ENCODE assay signal across 1 cellular context in genomic region chr4:74202062-74202586, GRCh38.
TF ChIP-seq lines count a peak whose summit lies in the region.

No MANE protein-coding gene starts in this region.

TF ChIP-seq in HepG2, 621 proteins besides CTCF, POLR2A, EP300 and RAD21 (continued from another document and continues in another):
- TF ChIP-seq, protein P1, sequence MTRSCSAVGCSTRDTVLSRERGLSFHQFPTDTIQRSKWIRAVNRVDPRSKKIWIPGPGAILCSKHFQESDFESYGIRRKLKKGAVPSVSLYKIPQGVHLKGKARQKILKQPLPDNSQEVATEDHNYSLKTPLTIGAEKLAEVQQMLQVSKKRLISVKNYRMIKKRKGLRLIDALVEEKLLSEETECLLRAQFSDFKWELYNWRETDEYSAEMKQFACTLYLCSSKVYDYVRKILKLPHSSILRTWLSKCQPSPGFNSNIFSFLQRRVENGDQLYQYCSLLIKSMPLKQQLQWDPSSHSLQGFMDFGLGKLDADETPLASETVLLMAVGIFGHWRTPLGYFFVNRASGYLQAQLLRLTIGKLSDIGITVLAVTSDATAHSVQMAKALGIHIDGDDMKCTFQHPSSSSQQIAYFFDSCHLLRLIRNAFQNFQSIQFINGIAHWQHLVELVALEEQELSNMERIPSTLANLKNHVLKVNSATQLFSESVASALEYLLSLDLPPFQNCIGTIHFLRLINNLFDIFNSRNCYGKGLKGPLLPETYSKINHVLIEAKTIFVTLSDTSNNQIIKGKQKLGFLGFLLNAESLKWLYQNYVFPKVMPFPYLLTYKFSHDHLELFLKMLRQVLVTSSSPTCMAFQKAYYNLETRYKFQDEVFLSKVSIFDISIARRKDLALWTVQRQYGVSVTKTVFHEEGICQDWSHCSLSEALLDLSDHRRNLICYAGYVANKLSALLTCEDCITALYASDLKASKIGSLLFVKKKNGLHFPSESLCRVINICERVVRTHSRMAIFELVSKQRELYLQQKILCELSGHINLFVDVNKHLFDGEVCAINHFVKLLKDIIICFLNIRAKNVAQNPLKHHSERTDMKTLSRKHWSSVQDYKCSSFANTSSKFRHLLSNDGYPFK (CRISPR knock-in tag; IDR thresholded peaks at IDR 0.05; ENCODE audit: borderline replicate concordance) = no peak
- TF ChIP-seq NFIB (CRISPR knock-in tag; IDR thresholded peaks at IDR 0.05; ENCODE audit: borderline replicate concordance) = no peak
- peak; percentile 43; the same call in 1 of the 2 replicates for TF ChIP-seq SPEN (CRISPR knock-in tag; IDR thresholded peaks at IDR 0.05; ENCODE audit: low read depth)
- no peak for TF ChIP-seq ZC3H13 (CRISPR knock-in tag; IDR thresholded peaks at IDR 0.05)
- no peak for TF ChIP-seq ZNF292 (CRISPR knock-in tag; IDR thresholded peaks at IDR 0.05; ENCODE audit: borderline replicate concordance, low read depth)
- TF ChIP-seq, protein P2, sequence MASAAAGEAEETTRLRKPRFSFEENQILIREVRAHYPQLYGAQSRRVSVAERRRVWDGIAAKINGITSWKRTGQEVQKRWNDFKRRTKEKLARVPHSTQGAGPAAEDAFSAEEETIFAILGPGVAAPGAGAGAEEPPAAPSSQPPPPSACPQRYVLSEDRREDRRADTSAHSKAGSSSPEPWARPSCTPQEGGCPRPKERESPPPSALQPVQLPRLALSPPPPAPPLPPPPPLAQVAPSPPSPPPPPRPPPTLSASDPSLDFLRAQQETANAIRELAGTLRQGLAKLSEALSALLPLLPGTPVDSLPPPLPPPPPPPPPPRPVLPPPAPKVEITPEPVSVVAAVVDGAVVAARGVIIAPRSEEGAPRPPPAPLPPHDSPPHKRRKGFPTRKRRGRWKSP (CRISPR knock-in tag; IDR thresholded peaks at IDR 0.05) = peak; percentile 54; the same call in 1 of the 2 replicates
- no peak for TF ChIP-seq SIN3B (IDR thresholded peaks at IDR 0.05; ENCODE audit: low read length)
- no peak; the same call in 1 of the 2 replicates for TF ChIP-seq CHD4 (IDR thresholded peaks at IDR 0.05; ENCODE audit: borderline replicate concordance, low read length)
- TF ChIP-seq ZNF441 (CRISPR knock-in tag; IDR thresholded peaks at IDR 0.05; ENCODE audit: borderline replicate concordance) = no peak
- TF ChIP-seq, protein P3, sequence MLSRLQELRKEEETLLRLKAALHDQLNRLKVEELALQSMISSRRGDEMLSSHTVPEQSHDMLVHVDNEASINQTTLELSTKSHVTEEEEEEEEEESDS (CRISPR knock-in tag; IDR thresholded peaks at IDR 0.05; ENCODE audit: borderline replicate concordance) = no peak
- TF ChIP-seq, protein P4, sequence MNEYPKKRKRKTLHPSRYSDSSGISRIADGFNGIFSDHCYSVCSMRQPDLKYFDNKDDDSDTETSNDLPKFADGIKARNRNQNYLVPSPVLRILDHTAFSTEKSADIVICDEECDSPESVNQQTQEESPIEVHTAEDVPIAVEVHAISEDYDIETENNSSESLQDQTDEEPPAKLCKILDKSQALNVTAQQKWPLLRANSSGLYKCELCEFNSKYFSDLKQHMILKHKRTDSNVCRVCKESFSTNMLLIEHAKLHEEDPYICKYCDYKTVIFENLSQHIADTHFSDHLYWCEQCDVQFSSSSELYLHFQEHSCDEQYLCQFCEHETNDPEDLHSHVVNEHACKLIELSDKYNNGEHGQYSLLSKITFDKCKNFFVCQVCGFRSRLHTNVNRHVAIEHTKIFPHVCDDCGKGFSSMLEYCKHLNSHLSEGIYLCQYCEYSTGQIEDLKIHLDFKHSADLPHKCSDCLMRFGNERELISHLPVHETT (CRISPR knock-in tag; conservative IDR thresholded peaks at IDR 0.05) = peak; percentile 52; the same call in 1 of the 2 replicates
- TF ChIP-seq, protein P5, sequence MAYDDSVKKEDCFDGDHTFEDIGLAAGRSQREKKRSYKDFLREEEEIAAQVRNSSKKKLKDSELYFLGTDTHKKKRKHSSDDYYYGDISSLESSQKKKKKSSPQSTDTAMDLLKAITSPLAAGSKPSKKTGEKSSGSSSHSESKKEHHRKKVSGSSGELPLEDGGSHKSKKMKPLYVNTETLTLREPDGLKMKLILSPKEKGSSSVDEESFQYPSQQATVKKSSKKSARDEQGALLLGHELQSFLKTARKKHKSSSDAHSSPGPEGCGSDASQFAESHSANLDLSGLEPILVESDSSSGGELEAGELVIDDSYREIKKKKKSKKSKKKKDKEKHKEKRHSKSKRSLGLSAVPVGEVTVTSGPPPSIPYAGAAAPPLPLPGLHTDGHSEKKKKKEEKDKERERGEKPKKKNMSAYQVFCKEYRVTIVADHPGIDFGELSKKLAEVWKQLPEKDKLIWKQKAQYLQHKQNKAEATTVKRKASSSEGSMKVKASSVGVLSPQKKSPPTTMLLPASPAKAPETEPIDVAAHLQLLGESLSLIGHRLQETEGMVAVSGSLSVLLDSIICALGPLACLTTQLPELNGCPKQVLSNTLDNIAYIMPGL (CRISPR knock-in tag; IDR thresholded peaks at IDR 0.05; ENCODE audit: borderline replicate concordance in 1 of 2, low read depth in 1 of 2) = 0 out of 4 replicates have a peak, but pooled peaks of 1 of the 2 experiments have one; percentile 76
- TF ChIP-seq NFKB2 (CRISPR knock-in tag; IDR thresholded peaks at IDR 0.05; ENCODE audit: borderline replicate concordance) = no peak
- TF ChIP-seq ZNF253 (CRISPR knock-in tag; IDR thresholded peaks at IDR 0.05; ENCODE audit: borderline replicate concordance) = no peak
- TF ChIP-seq RBM22 (optimal IDR thresholded peaks at IDR 0.05; ENCODE audit: low read length) = no peak
- TF ChIP-seq FOXP1 (IDR thresholded peaks at IDR 0.05) = peak; percentile 98
- TF ChIP-seq FOXP1 (CRISPR knock-in tag; IDR thresholded peaks at IDR 0.05) = peak; percentile 99
- TF ChIP-seq, protein P6, sequence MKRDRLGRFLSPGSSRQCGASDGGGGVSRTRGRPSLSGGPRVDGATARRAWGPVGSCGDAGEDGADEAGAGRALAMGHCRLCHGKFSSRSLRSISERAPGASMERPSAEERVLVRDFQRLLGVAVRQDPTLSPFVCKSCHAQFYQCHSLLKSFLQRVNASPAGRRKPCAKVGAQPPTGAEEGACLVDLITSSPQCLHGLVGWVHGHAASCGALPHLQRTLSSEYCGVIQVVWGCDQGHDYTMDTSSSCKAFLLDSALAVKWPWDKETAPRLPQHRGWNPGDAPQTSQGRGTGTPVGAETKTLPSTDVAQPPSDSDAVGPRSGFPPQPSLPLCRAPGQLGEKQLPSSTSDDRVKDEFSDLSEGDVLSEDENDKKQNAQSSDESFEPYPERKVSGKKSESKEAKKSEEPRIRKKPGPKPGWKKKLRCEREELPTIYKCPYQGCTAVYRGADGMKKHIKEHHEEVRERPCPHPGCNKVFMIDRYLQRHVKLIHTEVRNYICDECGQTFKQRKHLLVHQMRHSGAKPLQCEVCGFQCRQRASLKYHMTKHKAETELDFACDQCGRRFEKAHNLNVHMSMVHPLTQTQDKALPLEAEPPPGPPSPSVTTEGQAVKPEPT (CRISPR knock-in tag; IDR thresholded peaks at IDR 0.05; ENCODE audit: low read depth) = no peak
- TF ChIP-seq HOXA3 (CRISPR knock-in tag; IDR thresholded peaks at IDR 0.05) = no peak
- peak; percentile 72; the same call in 1 of the 2 replicates for TF ChIP-seq SALL1 (CRISPR knock-in tag; IDR thresholded peaks at IDR 0.05)
- TF ChIP-seq ZNF7 (CRISPR knock-in tag; IDR thresholded peaks at IDR 0.05) = peak; percentile 46; the same call in 1 of the 2 replicates
- TF ChIP-seq ZSCAN21 (CRISPR knock-in tag; IDR thresholded peaks at IDR 0.05; ENCODE audit: borderline replicate concordance) = 0 out of 2 replicates have a peak, but pooled peaks have one; percentile 57
- TF ChIP-seq NPAS2 (CRISPR knock-in tag; IDR thresholded peaks at IDR 0.05; ENCODE audit: borderline replicate concordance) = no peak
- no peak for TF ChIP-seq ZNF333 (CRISPR knock-in tag; IDR thresholded peaks at IDR 0.05; ENCODE audit: borderline replicate concordance)
- TF ChIP-seq PPARG (CRISPR knock-in tag; conservative IDR thresholded peaks at IDR 0.05) = peak; percentile 84
- no peak for TF ChIP-seq KLF12 (CRISPR knock-in tag; IDR thresholded peaks at IDR 0.05; ENCODE audit: borderline replicate concordance)
- no peak for TF ChIP-seq ZNF567 (CRISPR knock-in tag; IDR thresholded peaks at IDR 0.05; ENCODE audit: borderline replicate concordance)
- TF ChIP-seq IKZF1 (IDR thresholded peaks at IDR 0.05) = no peak
- no peak for TF ChIP-seq ZFP36L2 (CRISPR knock-in tag; IDR thresholded peaks at IDR 0.05)
- TF ChIP-seq FOXO1 (CRISPR knock-in tag; IDR thresholded peaks at IDR 0.05) = peak; percentile 95
- TF ChIP-seq ZBTB46 (CRISPR knock-in tag; IDR thresholded peaks at IDR 0.05; ENCODE audit: borderline replicate concordance) = no peak
- TF ChIP-seq MLLT10 (CRISPR knock-in tag; IDR thresholded peaks at IDR 0.05) = no peak
- 0 out of 2 replicates have a peak, but pooled peaks have one; percentile 56 for TF ChIP-seq KLF9 (CRISPR knock-in tag; IDR thresholded peaks at IDR 0.05; ENCODE audit: low read depth)
- TF ChIP-seq HNRNPLL (IDR thresholded peaks at IDR 0.05; ENCODE audit: low read depth, low read length, poor library complexity, severe bottlenecking) = no peak
- no peak for TF ChIP-seq ZC3H4 (CRISPR knock-in tag; IDR thresholded peaks at IDR 0.05; ENCODE audit: borderline replicate concordance)
- TF ChIP-seq, protein P7, sequence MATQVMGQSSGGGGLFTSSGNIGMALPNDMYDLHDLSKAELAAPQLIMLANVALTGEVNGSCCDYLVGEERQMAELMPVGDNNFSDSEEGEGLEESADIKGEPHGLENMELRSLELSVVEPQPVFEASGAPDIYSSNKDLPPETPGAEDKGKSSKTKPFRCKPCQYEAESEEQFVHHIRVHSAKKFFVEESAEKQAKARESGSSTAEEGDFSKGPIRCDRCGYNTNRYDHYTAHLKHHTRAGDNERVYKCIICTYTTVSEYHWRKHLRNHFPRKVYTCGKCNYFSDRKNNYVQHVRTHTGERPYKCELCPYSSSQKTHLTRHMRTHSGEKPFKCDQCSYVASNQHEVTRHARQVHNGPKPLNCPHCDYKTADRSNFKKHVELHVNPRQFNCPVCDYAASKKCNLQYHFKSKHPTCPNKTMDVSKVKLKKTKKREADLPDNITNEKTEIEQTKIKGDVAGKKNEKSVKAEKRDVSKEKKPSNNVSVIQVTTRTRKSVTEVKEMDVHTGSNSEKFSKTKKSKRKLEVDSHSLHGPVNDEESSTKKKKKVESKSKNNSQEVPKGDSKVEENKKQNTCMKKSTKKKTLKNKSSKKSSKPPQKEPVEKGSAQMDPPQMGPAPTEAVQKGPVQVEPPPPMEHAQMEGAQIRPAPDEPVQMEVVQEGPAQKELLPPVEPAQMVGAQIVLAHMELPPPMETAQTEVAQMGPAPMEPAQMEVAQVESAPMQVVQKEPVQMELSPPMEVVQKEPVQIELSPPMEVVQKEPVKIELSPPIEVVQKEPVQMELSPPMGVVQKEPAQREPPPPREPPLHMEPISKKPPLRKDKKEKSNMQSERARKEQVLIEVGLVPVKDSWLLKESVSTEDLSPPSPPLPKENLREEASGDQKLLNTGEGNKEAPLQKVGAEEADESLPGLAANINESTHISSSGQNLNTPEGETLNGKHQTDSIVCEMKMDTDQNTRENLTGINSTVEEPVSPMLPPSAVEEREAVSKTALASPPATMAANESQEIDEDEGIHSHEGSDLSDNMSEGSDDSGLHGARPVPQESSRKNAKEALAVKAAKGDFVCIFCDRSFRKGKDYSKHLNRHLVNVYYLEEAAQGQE (IDR thresholded peaks at IDR 0.05; ENCODE audit: borderline replicate concordance in 1 of 2, low read depth in 1 of 2, low read length in 2 of 2) = peak in 1 of 2 experiments; percentile 86; a peak in 2 of 4 replicates
- TF ChIP-seq ZNF484 (CRISPR knock-in tag; IDR thresholded peaks at IDR 0.05; ENCODE audit: borderline replicate concordance, low read depth) = no peak
- peak; percentile 85 for TF ChIP-seq SAP130 (CRISPR knock-in tag; IDR thresholded peaks at IDR 0.05; ENCODE audit: low read depth)
- peak; percentile 67 for TF ChIP-seq CEBPG (CRISPR knock-in tag; IDR thresholded peaks at IDR 0.05)
- TF ChIP-seq ZNF652 (CRISPR knock-in tag; IDR thresholded peaks at IDR 0.05; ENCODE audit: borderline replicate concordance, low read depth) = peak; percentile 50; the same call in 1 of the 2 replicates
- no peak for TF ChIP-seq GLMP (CRISPR knock-in tag; IDR thresholded peaks at IDR 0.05; ENCODE audit: borderline replicate concordance)
- no peak for TF ChIP-seq NFRKB (IDR thresholded peaks at IDR 0.05)
- TF ChIP-seq ATRX (CRISPR knock-in tag; IDR thresholded peaks at IDR 0.05; ENCODE audit: borderline replicate concordance) = no peak
